Comparison of ENCODE assay signal across 8 cellular contexts in the genomic region with DNA sequence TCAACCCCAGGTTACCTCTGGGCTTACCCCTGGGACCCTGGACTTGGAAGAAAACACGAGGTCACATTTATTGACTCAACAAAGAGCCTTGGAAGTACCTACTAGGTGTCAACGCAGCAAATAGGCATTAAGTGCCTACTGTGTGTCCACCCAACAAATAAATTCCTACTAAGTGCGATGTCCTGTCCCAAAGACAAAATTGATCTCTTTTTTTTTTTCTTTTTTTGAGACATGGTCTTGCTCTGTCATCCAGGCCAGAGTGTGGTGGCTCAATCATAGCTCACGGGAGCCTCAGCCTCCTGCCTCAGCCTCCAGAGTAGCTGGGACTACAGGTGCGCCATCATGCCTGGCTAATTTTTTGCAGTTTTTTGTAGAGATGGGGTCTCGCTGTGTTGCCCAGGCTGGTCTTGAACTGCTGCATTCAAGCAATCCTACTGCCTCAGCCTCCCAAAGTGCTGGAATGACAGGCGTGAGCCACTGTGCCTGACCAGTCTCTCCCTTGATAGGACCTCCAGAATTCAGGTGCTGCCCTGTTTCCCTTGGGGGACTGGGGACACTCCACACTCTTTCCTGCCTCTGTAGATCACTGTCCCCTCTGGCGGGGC. TPM values are rescaled to one million over a fixed set of nuclear protein-coding genes. Genes with fewer than 3 reads are reported as not detected.
DNase-seq lines count a peak whose midpoint lies in the region; ATAC-seq and TF ChIP-seq lines count a peak whose summit lies in the region.

No MANE protein-coding gene starts in this region.

- H3K9me3 Mint-ChIP-seq in chondrocyte (ENCODE audit: low read depth): no peaks in the 10 kb centered on the region
- H3K9me3 Mint-ChIP-seq in naive thymus-derived CD4-positive, alpha-beta T cell: no peaks in the 10 kb centered on the region

- CTCF ChIA-PET in AG04450 (lab: Charles Lee): interaction anchor here (1.8 kb wide), 1 partner anchor 19 kb away, joined by 5 read pairs; no protein-coding TSS in a partner anchor
- CTCF ChIA-PET in naive thymus-derived CD4-positive, alpha-beta T cell (lab: Charles Lee): interaction anchor here (8.0 kb wide), 1 partner anchor 19 kb away, joined by 52 read pairs; the partner anchor contains the start of gene MRPL4

- no peaks in the 10 kb centered on the region for H3K36me3 Mint-ChIP-seq in chondrocyte (ENCODE audit: low read depth)
- H3K36me3 Mint-ChIP-seq in naive thymus-derived CD4-positive, alpha-beta T cell: peaks cover 0 to 3% (median 0%) of the 10 kb centered on the region in 5 donors

- peaks cover 14% of the 10 kb centered on the region for H3K4me1 Mint-ChIP-seq in chondrocyte (ENCODE audit: low read depth)
- H3K4me1 Mint-ChIP-seq in naive thymus-derived CD4-positive, alpha-beta T cell: peaks cover 13 to 39% (median 28%) of the 10 kb centered on the region in 7 donors

- peaks cover 8% of the 10 kb centered on the region for H3K4me1 ChIP-seq in HUES64 (ENCODE audit: insufficient read depth, low read length)
- peaks cover 22% of the 10 kb centered on the region in 2 donors for H3K4me1 ChIP-seq in naive thymus-derived CD4-positive, alpha-beta T cell (ENCODE audit: control insufficient read depth in 2 of 2, insufficient read depth in 2 of 2, low read length in 2 of 2)

- POLR2A ChIA-PET in AG04450 (lab: Yijun Ruan, JAX): interaction anchor here (0.6 to 1.0 kb wide), 5 partner anchors 9 to 27 kb away, joined by 3 to 6 read pairs (median 3); no protein-coding TSS in a partner anchor
- POLR2A ChIA-PET in naive thymus-derived CD4-positive, alpha-beta T cell (lab: Charles Lee): interaction anchor here (0.6 to 1.3 kb wide), 3 partner anchors 18 to 111 kb away, joined by 3 to 10 read pairs (median 4); no protein-coding TSS in a partner anchor

- H3K9me3 ChIP-seq in AG04450 (ENCODE audit: control insufficient read depth, insufficient read depth, low read length) (peaks cover 14% of the 10 kb centered on the region; the same call in 1 of the 2 replicates), HUES64 (ENCODE audit: insufficient read depth, low read depth, low read length) (no peaks in the 10 kb centered on the region)
- H3K9me3 ChIP-seq in naive thymus-derived CD4-positive, alpha-beta T cell (ENCODE audit: control insufficient read depth in 2 of 3, low read length in 3 of 3): no peaks in the 10 kb centered on the region

- H3K9ac ChIP-seq in HUES64 (ENCODE audit: low read depth, low read length): peak overlapping the region; percentile 66; the same call in 1 of the 2 replicates

- no peaks in the 10 kb centered on the region for H3K36me3 ChIP-seq in HUES64 (ENCODE audit: insufficient read depth, low read length)
- H3K36me3 ChIP-seq in naive thymus-derived CD4-positive, alpha-beta T cell (ENCODE audit: control insufficient read depth in 2 of 3, insufficient read depth in 3 of 3, low read length in 3 of 3): peaks cover 0 to 9% (median 0%) of the 10 kb centered on the region in 3 experiments

- H3K4me3 ChIP-seq in AG04450 (ENCODE audit: low read depth, low read length): peak overlapping the region; percentile 89
- H3K4me3 ChIP-seq in HUES64 (ENCODE audit: low read length): peak overlapping the region; percentile 82
- peak overlapping the region; percentile 81 for H3K4me3 ChIP-seq in naive thymus-derived CD4-positive, alpha-beta T cell (ENCODE audit: low read length)

- H3K27ac Mint-ChIP-seq in chondrocyte (ENCODE audit: unreplicated experiment): peak overlapping the region; percentile 82
- H3K27ac Mint-ChIP-seq in naive thymus-derived CD4-positive, alpha-beta T cell: peak overlapping the region; percentile 58 to 89 (median 83)

- peak overlapping the region; percentile 80 for H3K4me3 Mint-ChIP-seq in chondrocyte (ENCODE audit: unreplicated experiment)
- H3K4me3 Mint-ChIP-seq in naive thymus-derived CD4-positive, alpha-beta T cell: peak overlapping the region; percentile 70 to 94 (median 82)

- no peak for ATAC-seq in naive thymus-derived CD4-positive, alpha-beta T cell

- H3K27me3 ChIP-seq in AG04450 (ENCODE audit: control insufficient read depth, insufficient read depth, low read length) (no peaks in the 10 kb centered on the region), HUES64 (ENCODE audit: insufficient read depth, low read length) (no peaks in the 10 kb centered on the region)
- H3K27me3 ChIP-seq in naive thymus-derived CD4-positive, alpha-beta T cell (ENCODE audit: control insufficient read depth in 2 of 2, insufficient read depth in 2 of 2, low read length in 2 of 2): no peaks in the 10 kb centered on the region

- TF ChIP-seq CTCF in AG04450 (IDR thresholded peaks at IDR 0.05; ENCODE audit: low read depth, low read length) (no peak), chondrocyte (IDR thresholded peaks at IDR 0.05) (no peak)

- no peak overlapping the region for H3K27ac ChIP-seq in AG04450 (ENCODE audit: low read depth, low read length)
- peak overlapping the region; percentile 16; the same call in 1 of the 2 replicates for H3K27ac ChIP-seq in HUES64 (ENCODE audit: low read depth, low read length)
- H3K27ac ChIP-seq in naive thymus-derived CD4-positive, alpha-beta T cell (ENCODE audit: low read depth, low read length): peak overlapping the region; percentile 94

- DNase-seq in AG04450 (ENCODE audit: low read depth, low spot score): no peak
- no peak for DNase-seq in chondrocyte (ENCODE audit: low spot score)
- no peak for DNase-seq in naive thymus-derived CD4-positive, alpha-beta T cell
- DNase-seq in activated CD4-positive, CD25-positive, alpha-beta regulatory T cell (lab: John Stamatoyannopoulos, UW): no peak
- no peak for DNase-seq in cerebellum (ENCODE audit: low spot score)
- DNase-seq in NCI-H510A treated with DMSO at 0.1 percent for 48 hours (lab: John Stamatoyannopoulos, UW): no peak
- DNase-seq in NCI-H146 (lab: John Stamatoyannopoulos, UW): no peak

- 72% methylated on average over 8 of the region's 8 CpGs for WGBS in HUES64

- intact Hi-C loops in naive thymus-derived CD4-positive, alpha-beta T cell (cut with micrococcal nuclease): loop anchor here (1.0 to 2.0 kb wide), 2 partner anchors 37 kb away; partner anchors contain the start of gene DNMT1 (in 2 of the 2)

- H3K27me3 Mint-ChIP-seq in chondrocyte (ENCODE audit: low read depth): no peaks in the 10 kb centered on the region
- H3K27me3 Mint-ChIP-seq in naive thymus-derived CD4-positive, alpha-beta T cell: no peaks in the 10 kb centered on the region

RNA-seq across cellular contexts. Expression of gene S1PR2, which starts 0.6 kb away (rescaled TPM):
- polyA plus RNA-seq in AG04450 (2011; rRNA removed): 19.7 and 25.1 TPM in 2 replicates
- 78.7 and 106 TPM in 2 replicates for polyA minus RNA-seq in AG04450 (2011; rRNA and poly(A)+ RNA removed)
- 6.9 TPM for polyA plus RNA-seq in HUES64 (2013, experiment 1 of 2)
- polyA plus RNA-seq in HUES64 (2013, experiment 2 of 2): 9.1 TPM
- total RNA-seq in chondrocyte (4.7 to 13.4 TPM (median 12.0 TPM) in 3 replicates), cerebellum (4.9 TPM)
- 1 to 10 TPM; 3.4 to 6.8 (median 5.2) TPM for total RNA-seq in naive thymus-derived CD4-positive, alpha-beta T cell
- polyA plus RNA-seq in naive thymus-derived CD4-positive, alpha-beta T cell: under 1 TPM; 0.64 to 0.81 TPM

RNA-seq across cellular contexts. Expression of gene MRPL4, which starts 20.3 kb away (rescaled TPM):
- 28.5 and 41.4 TPM in 2 replicates for polyA plus RNA-seq in AG04450 (2011; rRNA removed)
- 14.1 and 20.6 TPM in 2 replicates for polyA minus RNA-seq in AG04450 (2011; rRNA and poly(A)+ RNA removed)
- 63.1 TPM for polyA plus RNA-seq in HUES64 (2013, experiment 1 of 2)
- 57.9 TPM for polyA plus RNA-seq in HUES64 (2013, experiment 2 of 2)
- total RNA-seq in chondrocyte (39.4 to 46.1 TPM (median 39.6 TPM) in 3 replicates), cerebellum (8.1 TPM)
- 10 to 100 TPM; 36.8 to 70.5 (median 43.0) TPM for total RNA-seq in naive thymus-derived CD4-positive, alpha-beta T cell
- polyA plus RNA-seq in naive thymus-derived CD4-positive, alpha-beta T cell: 10 to 100 TPM; 24.9 to 34.1 TPM

RNA-seq across cellular contexts. Expression of gene DNMT1, which starts 37.0 kb away (rescaled TPM):
- polyA plus RNA-seq in AG04450 (2011; rRNA removed): 54.5 and 60.7 TPM in 2 replicates
- 56.4 and 66.8 TPM in 2 replicates for polyA minus RNA-seq in AG04450 (2011; rRNA and poly(A)+ RNA removed)
- polyA plus RNA-seq in HUES64 (2013, experiment 1 of 2): 120 TPM
- polyA plus RNA-seq in HUES64 (2013, experiment 2 of 2): 116 TPM
- total RNA-seq in chondrocyte (46.1 to 90.2 TPM (median 47.8 TPM) in 3 replicates), cerebellum (42.7 TPM)
- total RNA-seq in naive thymus-derived CD4-positive, alpha-beta T cell: 100 to 1,000 TPM; 175 to 334 (median 194) TPM
- 100 to 1,000 TPM; 113 to 153 TPM for polyA plus RNA-seq in naive thymus-derived CD4-positive, alpha-beta T cell

RNA-seq across cellular contexts. Expression of gene ICAM1, which starts 39.2 kb away (rescaled TPM):
- polyA plus RNA-seq in AG04450 (2011; rRNA removed): 40.4 and 57.0 TPM in 2 replicates
- polyA minus RNA-seq in AG04450 (2011; rRNA and poly(A)+ RNA removed): 35.9 and 50.3 TPM in 2 replicates
- 2.7 TPM for polyA plus RNA-seq in HUES64 (2013, experiment 1 of 2)
- polyA plus RNA-seq in HUES64 (2013, experiment 2 of 2): 5.2 TPM
- total RNA-seq in chondrocyte (3.5 to 21.8 TPM (median 19.0 TPM) in 3 replicates), cerebellum (2.7 TPM)
- total RNA-seq in naive thymus-derived CD4-positive, alpha-beta T cell: 10 to 100 TPM in 3 of 5 experiments, 1 to 10 TPM in 2; 3.6 to 47.2 (median 16.3) TPM
- polyA plus RNA-seq in naive thymus-derived CD4-positive, alpha-beta T cell: 1 to 10 TPM; 1.2 to 3.9 TPM

RNA-seq across cellular contexts. Expression of gene ICAM4, which starts 55.0 kb away (rescaled TPM):
- polyA plus RNA-seq in AG04450 (2011; rRNA removed): 2.5 and 3.3 TPM in 2 replicates
- 0.61 and 1.6 TPM in 2 replicates for polyA minus RNA-seq in AG04450 (2011; rRNA and poly(A)+ RNA removed)
- polyA plus RNA-seq in HUES64 (2013, experiment 1 of 2): 0.75 TPM
- polyA plus RNA-seq in HUES64 (2013, experiment 2 of 2): 0.44 TPM
- 0.31 TPM in 1 of 3 replicates, not detected in the others for total RNA-seq in chondrocyte
- total RNA-seq in naive thymus-derived CD4-positive, alpha-beta T cell: 1 to 10 TPM in 3 of 5 experiments, under 1 TPM in 2; 0.40 to 3.7 (median 1.2) TPM
- polyA plus RNA-seq in naive thymus-derived CD4-positive, alpha-beta T cell: under 1 TPM; 0.52 to 0.55 TPM
- total RNA-seq in cerebellum: not detected
